In the genomic region with DNA sequence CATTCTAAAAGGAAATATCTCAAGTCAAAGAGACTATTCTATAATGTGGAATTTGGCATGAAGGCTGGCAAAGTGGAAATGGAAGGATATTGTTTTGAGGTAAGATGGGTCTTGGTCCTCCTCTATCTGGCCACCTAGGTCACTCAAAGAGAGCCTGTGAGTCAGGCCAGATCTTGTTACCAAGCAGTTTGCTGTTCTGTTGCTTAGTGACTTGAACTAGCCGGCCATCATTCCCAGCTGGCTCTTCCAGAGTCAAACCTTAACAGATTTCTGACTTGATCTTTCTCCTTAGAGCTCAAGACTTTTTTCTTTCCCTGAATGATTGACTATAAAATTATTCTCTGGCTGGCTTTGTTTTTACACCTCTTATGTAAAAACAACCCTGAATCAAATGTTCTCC, we compare ENCODE assay signal across 18 cellular contexts.
A peak's percentile ranks its signal among the peaks of the same experiment; 100 is the strongest.
DNase-seq lines count a peak whose midpoint lies in the region; ATAC-seq lines count a peak whose summit lies in the region.
"Had no signal": no experiment of that assay in that cellular context is flagged by ENCODE, and none has a peak within 500 bp of the region (broad histone marks: within the 10 kb centered on the region; RNA-seq: fewer than 3 reads in every experiment).

No MANE protein-coding gene starts in this region.

- H3K27me3 ChIP-seq in endocrine pancreas (ENCODE audit: control insufficient read depth, insufficient read depth, low read length), result no peaks in the 10 kb centered on the region
- H3K27me3 ChIP-seq: BE2C, spleen, suprapubic skin had no signal

- DNase-seq in Daoy (ENCODE audit: low read depth), result peak; percentile 67
- peak; percentile 31 for DNase-seq in LoVo (ENCODE audit: low spot score)
- DNase-seq in myocyte (ENCODE audit: low read depth), result peak; percentile 67
- no peak for DNase-seq in central memory CD4-positive, alpha-beta T cell
- no peak for DNase-seq in foreskin melanocyte
- DNase-seq: activated CD4-positive, alpha-beta T cell treated with anti-CD3 and anti-CD28 coated beads, Interleukin-2, amount 50 U/mL, for 1 hour; activated T-cell treated with anti-CD3 and anti-CD28 coated beads, Interleukin-2, amount 50 U/mL, for 24 hours; BE2C; head of caudate nucleus; NCI-H2171; NK-92 treated with Interleukin-12 subunit alpha and Interleukin-12 subunit beta, amount 100 ng/mL, for 24 hours; spleen; SW 1271 had no signal

- no peaks in the 10 kb centered on the region for H3K9me3 ChIP-seq in endocrine pancreas (ENCODE audit: control insufficient read depth, low read length)
- H3K9me3 ChIP-seq: BE2C, spleen, suprapubic skin had no signal

- H3K4me3 ChIP-seq in endocrine pancreas (ENCODE audit: control insufficient read depth, insufficient read depth, low read length), result peak overlapping the region; percentile 34
- H3K4me3 ChIP-seq: spleen, suprapubic skin had no signal

- no peak for ATAC-seq in GM18868 (IDR thresholded peaks at IDR 0.05; ENCODE audit: unreplicated experiment)
- ATAC-seq: esophagus mucosa; natural killer cell treated with Interleukin-12 subunit alpha and Interleukin-12 subunit beta and Interleukin-15 and Interleukin-18, amount 100 ng/mL, for 72 hours had no signal

- peaks cover 49% of the 10 kb centered on the region for H3K4me1 ChIP-seq in endocrine pancreas (ENCODE audit: control insufficient read depth, insufficient read depth, low read length)
- H3K4me1 ChIP-seq: BE2C had no signal

- no peak overlapping the region for H3K9ac ChIP-seq in endocrine pancreas (ENCODE audit: control insufficient read depth, insufficient read depth, low read length)

- H3K36me3 ChIP-seq in endocrine pancreas (ENCODE audit: control insufficient read depth, insufficient read depth, low read length), result no peaks in the 10 kb centered on the region
- H3K36me3 ChIP-seq: BE2C, spleen, suprapubic skin had no signal

Comparison
In these comparisons a context has a peak if more than half of its experiments do, and no peak if none do; other contexts are left out.
1. DNase-seq: peak in Daoy (single experiment), LoVo (single experiment) and myocyte (single experiment); none in central memory CD4-positive, alpha-beta T cell (single experiment) and foreskin melanocyte (single experiment).